ENCODE assay signal across 6 cellular contexts in the genomic region with DNA sequence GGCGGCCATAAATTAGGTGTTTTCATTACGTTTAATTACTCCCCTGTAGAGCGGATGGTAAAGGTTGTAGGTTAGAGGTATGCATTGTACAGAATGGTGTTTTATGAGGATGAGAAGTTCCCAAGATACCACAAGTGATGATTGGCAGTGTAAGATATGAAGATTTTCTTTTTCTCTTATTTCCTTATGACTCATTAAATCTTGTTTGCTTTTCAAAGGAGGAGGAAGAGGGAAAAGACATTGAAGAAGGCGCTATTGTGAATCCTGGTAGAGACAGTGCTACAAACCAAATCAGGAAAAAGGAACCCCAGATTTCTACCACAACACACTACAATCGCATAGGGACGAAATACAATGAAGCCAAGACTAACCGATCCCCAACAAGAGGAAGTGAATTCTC.
"Had no signal": no experiment of that assay in that cellular context is flagged by ENCODE, and none has a peak within 500 bp of the region (broad histone marks: within the 10 kb centered on the region; RNA-seq: fewer than 3 reads in every experiment).

No MANE protein-coding gene starts in this region.

- H3K4me3 ChIP-seq: GM23338, K562 had no signal

- H3K4me3 Mint-ChIP-seq: GM23338, H9 had no signal

- H3K27ac Mint-ChIP-seq: GM23338, H9 had no signal

- H2AFZ ChIP-seq: GM23338 had no signal

- H3K4me1 Mint-ChIP-seq: GM23338, H9 had no signal

- H3K4me2 ChIP-seq: GM23338 had no signal

- ATAC-seq: GM23338, K562 had no signal

- DNase-seq: H9, HCEC 1CT, IMR-90, KG1 had no signal

- H3K9me3 Mint-ChIP-seq: GM23338, H9 had no signal
